Comparison of ENCODE assay signal across 19 cellular contexts in the genomic region with DNA sequence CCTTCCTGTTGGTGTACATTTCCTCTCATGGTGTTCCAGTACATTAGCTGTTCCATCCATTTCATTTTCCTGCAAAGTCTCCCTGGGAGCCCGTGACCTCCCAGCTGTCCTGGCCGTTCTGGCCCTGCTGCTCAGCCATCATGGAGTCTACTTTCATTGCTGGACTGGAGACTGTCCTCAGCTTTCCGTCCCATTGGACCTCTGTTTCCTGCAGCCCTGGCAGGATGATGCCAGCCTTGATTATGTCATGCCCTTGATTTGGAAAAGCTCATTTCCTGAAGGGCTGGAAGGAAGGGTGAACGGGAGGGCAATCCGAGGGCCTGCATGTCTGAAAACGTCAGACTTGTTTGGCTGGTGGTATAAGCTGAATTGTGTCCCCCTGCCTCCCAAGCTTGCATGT.
DNase-seq lines count a peak whose midpoint lies in the region; ATAC-seq and TF ChIP-seq lines count a peak whose summit lies in the region.
"Had no signal": no experiment of that assay in that cellular context is flagged by ENCODE, and none has a peak within 500 bp of the region (broad histone marks: within the 10 kb centered on the region; RNA-seq: fewer than 3 reads in every experiment).

No MANE protein-coding gene starts in this region.

- H3K9me3 Mint-ChIP-seq in progenitor cell of endocrine pancreas (ENCODE audit: low read depth): peaks cover 5% of the 10 kb centered on the region
- H3K9me3 Mint-ChIP-seq: CD8-positive, alpha-beta T cell had no signal

- TF ChIP-seq CTCF in progenitor cell of endocrine pancreas (IDR thresholded peaks at IDR 0.05; ENCODE audit: unreplicated experiment) (no peak), left lung (IDR thresholded peaks at IDR 0.05) (no peak)

- no peak overlapping the region for H3K4me3 ChIP-seq in left lung
- H3K4me3 ChIP-seq: BLaER1, GM12878 had no signal

- H3K27ac ChIP-seq in left lung: no peak overlapping the region
- H3K27ac ChIP-seq: BLaER1, C4-2B had no signal

- no peaks in the 10 kb centered on the region for H3K9me3 ChIP-seq in left lung
- H3K9me3 ChIP-seq: BLaER1, Caco-2 had no signal

- H3K4me3 Mint-ChIP-seq in progenitor cell of endocrine pancreas (ENCODE audit: low read depth): no peak overlapping the region
- H3K4me3 Mint-ChIP-seq: B cell; CD4-positive, CD25-positive, alpha-beta regulatory T cell; CD8-positive, alpha-beta T cell had no signal

- intact Hi-C loops in left lung (cut with DNase I): no loop called here

- H3K36me3 ChIP-seq in left lung: no peaks in the 10 kb centered on the region

- no peaks in the 10 kb centered on the region for H3K27me3 ChIP-seq in left lung
- H3K27me3 ChIP-seq: BLaER1 had no signal

- H3K27ac Mint-ChIP-seq in progenitor cell of endocrine pancreas: peak overlapping the region; percentile 55
- H3K27ac Mint-ChIP-seq: B cell; CD4-positive, CD25-positive, alpha-beta regulatory T cell; CD8-positive, alpha-beta T cell had no signal

- H3K27me3 Mint-ChIP-seq in progenitor cell of endocrine pancreas: peaks cover 41% of the 10 kb centered on the region

- no peaks in the 10 kb centered on the region for H3K36me3 Mint-ChIP-seq in progenitor cell of endocrine pancreas (ENCODE audit: insufficient read depth)
- H3K36me3 Mint-ChIP-seq: CD4-positive, CD25-positive, alpha-beta regulatory T cell; CD8-positive, alpha-beta T cell had no signal

- H3K4me1 ChIP-seq in left lung: peaks cover 0 to 13% of the 10 kb centered on the region in 2 donors
- H3K4me1 ChIP-seq: Caco-2 had no signal

- H3K4me1 Mint-ChIP-seq in progenitor cell of endocrine pancreas (ENCODE audit: low read depth): peaks cover 6% of the 10 kb centered on the region
- H3K4me1 Mint-ChIP-seq: CD4-positive, CD25-positive, alpha-beta regulatory T cell had no signal

- DNase-seq in dermis blood vessel endothelial cell (peak; percentile 49), lung microvascular endothelial cell (ENCODE audit: low read depth in 2 of 2) (peak; percentile 13 to 47), progenitor cell of endocrine pancreas (ENCODE audit: low spot score, unreplicated experiment) (no peak), left lung (no peak)
- no peak for DNase-seq in stimulated activated CD4-positive, alpha-beta T cell treated with anti-CD3 and anti-CD28 coated beads, Interleukin-15, amount 100 ng/mL, for 24 hours
- DNase-seq: Caco-2; CD4-positive, CD25-positive, alpha-beta regulatory T cell; CD8-positive, alpha-beta T cell; DMS153; DND-41; EL; GDM1; GOT3; HCEC 1CT had no signal

- ATAC-seq in GM21786 (IDR thresholded peaks at IDR 0.05; ENCODE audit: unreplicated experiment): no peak
- no peak for ATAC-seq in left lung
- ATAC-seq: CD8-positive, alpha-beta T cell; GM12878 had no signal

Comparison
In these comparisons a context has a peak if more than half of its experiments do, and no peak if none do; other contexts are left out.
1. DNase-seq: peak in dermis blood vessel endothelial cell (single experiment) and lung microvascular endothelial cell (2 of 2); none in progenitor cell of endocrine pancreas (single experiment), left lung (0 of 2) and stimulated activated CD4-positive, alpha-beta T cell treated with anti-CD3 and anti-CD28 coated beads, Interleukin-15, amount 100 ng/mL, for 24 hours (single experiment).